ENCODE assay signal across 1 cellular context in genomic region chr1:156498447-156499193, GRCh38.
A peak's percentile ranks its signal among the peaks of the same experiment; 100 is the strongest.
TF ChIP-seq lines count a peak whose summit lies in the region.

No MANE protein-coding gene starts in this region.

TF ChIP-seq in GM12878, 131 proteins besides CTCF, POLR2A, EP300 and RAD21 (continued from another document):
- peak; percentile 54; the same call in 1 of the 2 replicates for TF ChIP-seq REST (IDR thresholded peaks at IDR 0.05; ENCODE audit: low read depth, low read length)
- TF ChIP-seq NR2C1 (IDR thresholded peaks at IDR 0.05): no peak
- TF ChIP-seq NR2F1 (conservative IDR thresholded peaks at IDR 0.05): 0 out of 2 replicates have a peak, but pooled peaks have one; percentile 13
